In the genomic region with DNA sequence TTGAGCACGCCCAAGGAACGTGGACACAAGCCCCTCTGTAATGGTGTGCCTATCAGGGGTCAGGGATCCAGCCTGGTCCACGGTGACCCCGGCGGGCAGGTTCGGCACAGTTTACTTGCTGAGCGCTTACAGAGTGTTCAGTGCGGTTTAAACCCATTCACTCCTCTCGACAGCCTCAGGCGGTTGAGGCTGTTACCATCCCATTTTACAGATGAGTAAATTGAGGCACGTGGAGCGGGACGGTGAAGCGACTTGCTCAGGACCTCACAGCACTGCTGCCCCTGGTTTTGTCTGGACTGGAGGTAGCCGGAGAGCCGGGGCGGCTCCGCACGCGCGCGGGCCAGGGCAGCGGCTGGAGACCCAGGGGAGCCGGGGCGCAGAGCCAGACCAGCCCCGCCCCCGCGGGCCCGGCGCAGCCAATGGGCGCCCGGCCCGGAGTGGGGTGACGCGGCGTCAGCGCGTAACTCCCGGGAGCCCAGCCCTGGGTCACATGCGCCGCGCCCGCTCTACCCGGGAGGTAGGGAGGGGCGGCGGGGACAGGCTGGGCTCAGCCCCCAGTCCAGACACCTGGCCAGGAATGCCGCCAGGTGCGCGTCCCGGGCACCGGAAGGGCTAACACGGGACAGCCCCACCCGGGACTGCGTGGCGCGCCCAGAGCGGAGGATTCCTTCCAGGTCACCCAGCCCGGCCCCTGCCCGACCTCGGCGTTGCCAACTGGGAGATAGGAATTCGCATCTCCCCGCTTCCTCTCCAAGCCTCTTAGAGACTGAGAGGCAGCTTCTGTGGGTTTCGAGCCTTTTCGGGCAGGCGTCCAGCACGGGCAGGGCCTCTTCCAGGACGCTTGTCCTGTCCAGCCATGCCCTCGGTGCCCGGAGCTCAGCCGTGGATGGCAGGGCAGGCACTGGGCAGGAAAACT, we compare ENCODE assay signal across 1 cellular context.
TF ChIP-seq lines count a peak whose summit lies in the region.

No MANE protein-coding gene starts in this region.

TF ChIP-seq in HepG2, 621 proteins besides CTCF, POLR2A, EP300 and RAD21 (continued from another document and continues in another):
- peak; percentile 84; the same call in 1 of the 2 replicates for TF ChIP-seq E2F2 (CRISPR knock-in tag; IDR thresholded peaks at IDR 0.05; ENCODE audit: borderline replicate concordance)
- TF ChIP-seq, protein P1, sequence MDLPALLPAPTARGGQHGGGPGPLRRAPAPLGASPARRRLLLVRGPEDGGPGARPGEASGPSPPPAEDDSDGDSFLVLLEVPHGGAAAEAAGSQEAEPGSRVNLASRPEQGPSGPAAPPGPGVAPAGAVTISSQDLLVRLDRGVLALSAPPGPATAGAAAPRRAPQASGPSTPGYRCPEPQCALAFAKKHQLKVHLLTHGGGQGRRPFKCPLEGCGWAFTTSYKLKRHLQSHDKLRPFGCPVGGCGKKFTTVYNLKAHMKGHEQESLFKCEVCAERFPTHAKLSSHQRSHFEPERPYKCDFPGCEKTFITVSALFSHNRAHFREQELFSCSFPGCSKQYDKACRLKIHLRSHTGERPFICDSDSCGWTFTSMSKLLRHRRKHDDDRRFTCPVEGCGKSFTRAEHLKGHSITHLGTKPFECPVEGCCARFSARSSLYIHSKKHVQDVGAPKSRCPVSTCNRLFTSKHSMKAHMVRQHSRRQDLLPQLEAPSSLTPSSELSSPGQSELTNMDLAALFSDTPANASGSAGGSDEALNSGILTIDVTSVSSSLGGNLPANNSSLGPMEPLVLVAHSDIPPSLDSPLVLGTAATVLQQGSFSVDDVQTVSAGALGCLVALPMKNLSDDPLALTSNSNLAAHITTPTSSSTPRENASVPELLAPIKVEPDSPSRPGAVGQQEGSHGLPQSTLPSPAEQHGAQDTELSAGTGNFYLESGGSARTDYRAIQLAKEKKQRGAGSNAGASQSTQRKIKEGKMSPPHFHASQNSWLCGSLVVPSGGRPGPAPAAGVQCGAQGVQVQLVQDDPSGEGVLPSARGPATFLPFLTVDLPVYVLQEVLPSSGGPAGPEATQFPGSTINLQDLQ (CRISPR knock-in tag; IDR thresholded peaks at IDR 0.05), result peak; percentile 80; the same call in 1 of the 2 replicates
- TF ChIP-seq, protein P2, sequence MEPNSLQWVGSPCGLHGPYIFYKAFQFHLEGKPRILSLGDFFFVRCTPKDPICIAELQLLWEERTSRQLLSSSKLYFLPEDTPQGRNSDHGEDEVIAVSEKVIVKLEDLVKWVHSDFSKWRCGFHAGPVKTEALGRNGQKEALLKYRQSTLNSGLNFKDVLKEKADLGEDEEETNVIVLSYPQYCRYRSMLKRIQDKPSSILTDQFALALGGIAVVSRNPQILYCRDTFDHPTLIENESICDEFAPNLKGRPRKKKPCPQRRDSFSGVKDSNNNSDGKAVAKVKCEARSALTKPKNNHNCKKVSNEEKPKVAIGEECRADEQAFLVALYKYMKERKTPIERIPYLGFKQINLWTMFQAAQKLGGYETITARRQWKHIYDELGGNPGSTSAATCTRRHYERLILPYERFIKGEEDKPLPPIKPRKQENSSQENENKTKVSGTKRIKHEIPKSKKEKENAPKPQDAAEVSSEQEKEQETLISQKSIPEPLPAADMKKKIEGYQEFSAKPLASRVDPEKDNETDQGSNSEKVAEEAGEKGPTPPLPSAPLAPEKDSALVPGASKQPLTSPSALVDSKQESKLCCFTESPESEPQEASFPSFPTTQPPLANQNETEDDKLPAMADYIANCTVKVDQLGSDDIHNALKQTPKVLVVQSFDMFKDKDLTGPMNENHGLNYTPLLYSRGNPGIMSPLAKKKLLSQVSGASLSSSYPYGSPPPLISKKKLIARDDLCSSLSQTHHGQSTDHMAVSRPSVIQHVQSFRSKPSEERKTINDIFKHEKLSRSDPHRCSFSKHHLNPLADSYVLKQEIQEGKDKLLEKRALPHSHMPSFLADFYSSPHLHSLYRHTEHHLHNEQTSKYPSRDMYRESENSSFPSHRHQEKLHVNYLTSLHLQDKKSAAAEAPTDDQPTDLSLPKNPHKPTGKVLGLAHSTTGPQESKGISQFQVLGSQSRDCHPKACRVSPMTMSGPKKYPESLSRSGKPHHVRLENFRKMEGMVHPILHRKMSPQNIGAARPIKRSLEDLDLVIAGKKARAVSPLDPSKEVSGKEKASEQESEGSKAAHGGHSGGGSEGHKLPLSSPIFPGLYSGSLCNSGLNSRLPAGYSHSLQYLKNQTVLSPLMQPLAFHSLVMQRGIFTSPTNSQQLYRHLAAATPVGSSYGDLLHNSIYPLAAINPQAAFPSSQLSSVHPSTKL (CRISPR knock-in tag; IDR thresholded peaks at IDR 0.05), result peak; percentile 40; the same call in 1 of the 2 replicates
- TF ChIP-seq CBX2 (IDR thresholded peaks at IDR 0.05; ENCODE audit: low read depth, low read length), result no peak
- no peak for TF ChIP-seq CBX2 (CRISPR knock-in tag; IDR thresholded peaks at IDR 0.05; ENCODE audit: low read depth)
- no peak for TF ChIP-seq ZNF550 (CRISPR knock-in tag; IDR thresholded peaks at IDR 0.05; ENCODE audit: borderline replicate concordance)
- TF ChIP-seq ADNP (CRISPR knock-in tag; IDR thresholded peaks at IDR 0.05), result peak; percentile 99
- peak; percentile 58 for TF ChIP-seq ZNF563 (CRISPR knock-in tag; IDR thresholded peaks at IDR 0.05)
- TF ChIP-seq ZNF10 (CRISPR knock-in tag; IDR thresholded peaks at IDR 0.05; ENCODE audit: borderline replicate concordance, low read depth), result no peak
- TF ChIP-seq, protein P3, sequence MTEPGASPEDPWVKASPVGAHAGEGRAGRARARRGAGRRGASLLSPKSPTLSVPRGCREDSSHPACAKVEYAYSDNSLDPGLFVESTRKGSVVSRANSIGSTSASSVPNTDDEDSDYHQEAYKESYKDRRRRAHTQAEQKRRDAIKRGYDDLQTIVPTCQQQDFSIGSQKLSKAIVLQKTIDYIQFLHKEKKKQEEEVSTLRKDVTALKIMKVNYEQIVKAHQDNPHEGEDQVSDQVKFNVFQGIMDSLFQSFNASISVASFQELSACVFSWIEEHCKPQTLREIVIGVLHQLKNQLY (CRISPR knock-in tag; IDR thresholded peaks at IDR 0.05), result peak; percentile 94
- TF ChIP-seq ZFY (CRISPR knock-in tag; IDR thresholded peaks at IDR 0.05), result no peak; the same call in none of the 2 replicates
- TF ChIP-seq ZNF160 (CRISPR knock-in tag; IDR thresholded peaks at IDR 0.05), result no peak; the same call in 1 of the 2 replicates
- no peak for TF ChIP-seq ZNF569 (CRISPR knock-in tag; IDR thresholded peaks at IDR 0.05; ENCODE audit: borderline replicate concordance)
- TF ChIP-seq NCOR1 (IDR thresholded peaks at IDR 0.05; ENCODE audit: borderline replicate concordance, low read length), result peak; percentile 38; the same call in 1 of the 2 replicates
- TF ChIP-seq, protein P4, sequence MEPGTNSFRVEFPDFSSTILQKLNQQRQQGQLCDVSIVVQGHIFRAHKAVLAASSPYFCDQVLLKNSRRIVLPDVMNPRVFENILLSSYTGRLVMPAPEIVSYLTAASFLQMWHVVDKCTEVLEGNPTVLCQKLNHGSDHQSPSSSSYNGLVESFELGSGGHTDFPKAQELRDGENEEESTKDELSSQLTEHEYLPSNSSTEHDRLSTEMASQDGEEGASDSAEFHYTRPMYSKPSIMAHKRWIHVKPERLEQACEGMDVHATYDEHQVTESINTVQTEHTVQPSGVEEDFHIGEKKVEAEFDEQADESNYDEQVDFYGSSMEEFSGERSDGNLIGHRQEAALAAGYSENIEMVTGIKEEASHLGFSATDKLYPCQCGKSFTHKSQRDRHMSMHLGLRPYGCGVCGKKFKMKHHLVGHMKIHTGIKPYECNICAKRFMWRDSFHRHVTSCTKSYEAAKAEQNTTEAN (CRISPR knock-in tag; conservative IDR thresholded peaks at IDR 0.05), result no peak
- no peak; the same call in 1 of the 2 replicates for TF ChIP-seq ZNF773 (CRISPR knock-in tag; IDR thresholded peaks at IDR 0.05; ENCODE audit: borderline replicate concordance)
- peak; percentile 99 for TF ChIP-seq ZEB1 (IDR thresholded peaks at IDR 0.05; ENCODE audit: insufficient replicate concordance, low read depth)
- TF ChIP-seq HOXA7 (CRISPR knock-in tag; IDR thresholded peaks at IDR 0.05), result no peak
- no peak for TF ChIP-seq HNF1A (IDR thresholded peaks at IDR 0.05; ENCODE audit: low read depth)
- TF ChIP-seq HNF1A (CRISPR knock-in tag; IDR thresholded peaks at IDR 0.05; ENCODE audit: borderline replicate concordance), result peak; percentile 61
- TF ChIP-seq EED (CRISPR knock-in tag; IDR thresholded peaks at IDR 0.05), result no peak
- no peak for TF ChIP-seq ZBTB21 (CRISPR knock-in tag; IDR thresholded peaks at IDR 0.05)
- TF ChIP-seq MXI1 (IDR thresholded peaks at IDR 0.05; ENCODE audit: borderline replicate concordance, low read depth, low read length), result peak; percentile 86; the same call in 1 of the 3 replicates
- TF ChIP-seq ZNF510 (CRISPR knock-in tag; IDR thresholded peaks at IDR 0.05; ENCODE audit: low read depth), result no peak
- no peak for TF ChIP-seq ZNF512 (CRISPR knock-in tag; IDR thresholded peaks at IDR 0.05)
- peak; percentile 75; the same call in 1 of the 2 replicates for TF ChIP-seq GFI1 (CRISPR knock-in tag; IDR thresholded peaks at IDR 0.05; ENCODE audit: borderline replicate concordance)
- no peak for TF ChIP-seq RNF219 (CRISPR knock-in tag; IDR thresholded peaks at IDR 0.05)
- peak in 1 of 2 experiments; percentile 75; a peak in 1 of 4 replicates for TF ChIP-seq KLF16 (CRISPR knock-in tag; IDR thresholded peaks at IDR 0.05)
- peak; percentile 99 for TF ChIP-seq ZMYM3 (CRISPR knock-in tag; IDR thresholded peaks at IDR 0.05)
- TF ChIP-seq ZNF446 (CRISPR knock-in tag; IDR thresholded peaks at IDR 0.05), result peak; percentile 90
- TF ChIP-seq ZNF746 (CRISPR knock-in tag; IDR thresholded peaks at IDR 0.05), result peak; percentile 28; the same call in 1 of the 2 replicates
- no peak for TF ChIP-seq FOXA1 (IDR thresholded peaks at IDR 0.05)
- TF ChIP-seq FOXA1 (CRISPR knock-in tag; IDR thresholded peaks at IDR 0.05), result no peak
- peak; percentile 86 for TF ChIP-seq ZNF883 (CRISPR knock-in tag; IDR thresholded peaks at IDR 0.05; ENCODE audit: not compliant biosample characterization)
- no peak; the same call in 1 of the 2 replicates for TF ChIP-seq EEA1 (CRISPR knock-in tag; IDR thresholded peaks at IDR 0.05; ENCODE audit: borderline replicate concordance)
